Comparison of ENCODE assay signal across 8 cellular contexts in genomic region chr16:30063893-30064745, GRCh38. TPM values are rescaled to one million over a fixed set of nuclear protein-coding genes. Genes with fewer than 3 reads are reported as not detected.
DNase-seq lines count a peak whose midpoint lies in the region; ATAC-seq and TF ChIP-seq lines count a peak whose summit lies in the region.

No MANE protein-coding gene starts in this region.

- H3K36me3 Mint-ChIP-seq in CD4-positive, CD25-positive, alpha-beta regulatory T cell: peaks cover 7% of the 10 kb centered on the region
- peaks cover 21% of the 10 kb centered on the region for H3K36me3 Mint-ChIP-seq in chondrocyte (ENCODE audit: low read depth)

- peak overlapping the region; percentile 88 for H3K4me3 ChIP-seq in CD4-positive, CD25-positive, alpha-beta regulatory T cell (ENCODE audit: low read depth, low read length)
- peak overlapping the region; percentile 55 to 98 for H3K4me3 ChIP-seq in left lung

- H3K9me3 Mint-ChIP-seq in CD4-positive, CD25-positive, alpha-beta regulatory T cell: no peaks in the 10 kb centered on the region
- H3K9me3 Mint-ChIP-seq in chondrocyte (ENCODE audit: low read depth): no peaks in the 10 kb centered on the region

- peaks cover 8% of the 10 kb centered on the region for H3K27me3 Mint-ChIP-seq in CD4-positive, CD25-positive, alpha-beta regulatory T cell
- no peaks in the 10 kb centered on the region for H3K27me3 Mint-ChIP-seq in chondrocyte (ENCODE audit: low read depth)

- peak overlapping the region; percentile 93 for H3K27ac ChIP-seq in CD4-positive, CD25-positive, alpha-beta regulatory T cell (ENCODE audit: insufficient read depth, low read length, poor library complexity, severe bottlenecking)
- peak overlapping the region; percentile 98 to 99 for H3K27ac ChIP-seq in left lung

- no peaks in the 10 kb centered on the region for H3K27me3 ChIP-seq in CD4-positive, CD25-positive, alpha-beta regulatory T cell (ENCODE audit: control insufficient read depth, insufficient read depth, low read length)
- no peaks in the 10 kb centered on the region for H3K27me3 ChIP-seq in left lung

- peaks cover 19% of the 10 kb centered on the region for H3K36me3 ChIP-seq in CD4-positive, CD25-positive, alpha-beta regulatory T cell (ENCODE audit: control insufficient read depth, insufficient read depth, low read length)
- peaks cover 0 to 26% of the 10 kb centered on the region in 2 donors for H3K36me3 ChIP-seq in left lung

- peaks cover 7 to 37% (median 19%) of the 10 kb centered on the region in 4 donors for H3K4me1 Mint-ChIP-seq in CD4-positive, CD25-positive, alpha-beta regulatory T cell
- H3K4me1 Mint-ChIP-seq in chondrocyte (ENCODE audit: low read depth): peaks cover 36% of the 10 kb centered on the region

- peak overlapping the region; percentile 96 to 100 (median 100) for H3K4me3 Mint-ChIP-seq in CD4-positive, CD25-positive, alpha-beta regulatory T cell
- peak overlapping the region; percentile 93 for H3K4me3 Mint-ChIP-seq in chondrocyte (ENCODE audit: unreplicated experiment)

- ATAC-seq in CD4-positive, CD25-positive, alpha-beta regulatory T cell (ENCODE audit: low read depth in 2 of 2): peak; percentile 25 to 30
- ATAC-seq in GM21526 (IDR thresholded peaks at IDR 0.05; ENCODE audit: low FRiP score, unreplicated experiment): peak; percentile 40
- ATAC-seq in activated CD4-positive, CD25-positive, alpha-beta regulatory T cell treated with anti-CD3 and anti-CD28 coated beads, Interleukin-2, amount 50 U/mL, for 24 hours: peak; percentile 23 to 29
- peak; percentile 58 for ATAC-seq in left lung

- intact Hi-C loops in left lung (cut with DNase I): no loop called here

- no peaks in the 10 kb centered on the region for H3K9me3 ChIP-seq in CD4-positive, CD25-positive, alpha-beta regulatory T cell (ENCODE audit: control insufficient read depth in 2 of 2, low read length in 2 of 2)
- H3K9me3 ChIP-seq in left lung: no peaks in the 10 kb centered on the region

- H3K4me1 ChIP-seq in CD4-positive, CD25-positive, alpha-beta regulatory T cell (ENCODE audit: control insufficient read depth, insufficient read depth, low read length, poor library complexity, severe bottlenecking): peaks cover 41% of the 10 kb centered on the region
- peaks cover 26 to 49% of the 10 kb centered on the region in 2 donors for H3K4me1 ChIP-seq in left lung

- peak; percentile 62 for TF ChIP-seq CTCF in chondrocyte (IDR thresholded peaks at IDR 0.05)
- TF ChIP-seq CTCF in left lung (IDR thresholded peaks at IDR 0.05): peak in 1 of 2 donors; percentile 15

- H3K27ac Mint-ChIP-seq in CD4-positive, CD25-positive, alpha-beta regulatory T cell: peak overlapping the region; percentile 96 to 99 (median 99)
- peak overlapping the region; percentile 98 for H3K27ac Mint-ChIP-seq in chondrocyte (ENCODE audit: unreplicated experiment)

- DNase-seq in CD4-positive, CD25-positive, alpha-beta regulatory T cell: peak; percentile 47 to 87 (median 75)
- peak; percentile 71 for DNase-seq in NCI-H2107 treated with DMSO at 0.1 percent for 48 hours (lab: John Stamatoyannopoulos, UW; ENCODE audit: unreplicated experiment)
- no peak for DNase-seq in chondrocyte (ENCODE audit: low spot score)
- DNase-seq in left lung: peak; percentile 87 to 88
- peak; percentile 60 for DNase-seq in stimulated activated CD4-positive, alpha-beta T cell treated with anti-CD3 and anti-CD28 coated beads, Interleukin-2, amount 100 ng/mL, for 4 hours (ENCODE audit: low read depth)
- DNase-seq in GM19240 (ENCODE audit: insufficient read length, low spot score): no peak

RNA-seq across cellular contexts. Expression of gene ALDOA, which starts 1.4 kb away (rescaled TPM):
- 430 TPM for total RNA-seq in CD4-positive, CD25-positive, alpha-beta regulatory T cell
- polyA plus RNA-seq in CD4-positive, CD25-positive, alpha-beta regulatory T cell: 1,000 to 10,000 TPM; 1,129 to 1,243 (median 1,151) TPM
- 865 to 1,101 TPM (median 1,094 TPM) in 3 replicates for total RNA-seq in chondrocyte
- total RNA-seq in left lung: 1,000 to 10,000 TPM in 1 of 2 donors, 100 to 1,000 TPM in 1; 710 to 1,105 TPM

RNA-seq across cellular contexts. Expression of gene PPP4C, which starts 11.7 kb away (rescaled TPM):
- 97.0 TPM for total RNA-seq in CD4-positive, CD25-positive, alpha-beta regulatory T cell
- polyA plus RNA-seq in CD4-positive, CD25-positive, alpha-beta regulatory T cell: 100 to 1,000 TPM; 232 to 289 (median 262) TPM
- total RNA-seq in chondrocyte: 81.0 to 90.3 TPM (median 84.7 TPM) in 3 replicates
- 10 to 100 TPM; 82.5 to 89.8 TPM for total RNA-seq in left lung

RNA-seq across cellular contexts. Expression of gene TBX6, which starts 27.6 kb away (rescaled TPM):
- total RNA-seq in CD4-positive, CD25-positive, alpha-beta regulatory T cell: 0.42 TPM
- polyA plus RNA-seq in CD4-positive, CD25-positive, alpha-beta regulatory T cell: under 1 TPM in 1 of 4 donors, not detected in 3; 0.29 TPM
- total RNA-seq in chondrocyte: 0.34 to 0.59 TPM (median 0.55 TPM) in 3 replicates
- 1 to 10 TPM; 1.6 TPM for total RNA-seq in left lung

RNA-seq across cellular contexts. Expression of gene YPEL3, which starts 31.9 kb away (rescaled TPM):
- total RNA-seq in CD4-positive, CD25-positive, alpha-beta regulatory T cell: 121 TPM
- 100 to 1,000 TPM; 245 to 319 (median 297) TPM for polyA plus RNA-seq in CD4-positive, CD25-positive, alpha-beta regulatory T cell
- 23.3 to 31.9 TPM (median 28.1 TPM) in 3 replicates for total RNA-seq in chondrocyte
- 10 to 100 TPM; 57.5 to 79.5 TPM for total RNA-seq in left lung

RNA-seq across cellular contexts. Expression of gene TLCD3B, which starts 33.0 kb away (rescaled TPM):
- total RNA-seq in CD4-positive, CD25-positive, alpha-beta regulatory T cell: not detected
- polyA plus RNA-seq in CD4-positive, CD25-positive, alpha-beta regulatory T cell: not detected
- total RNA-seq in chondrocyte (0.28 to 0.77 TPM (median 0.44 TPM) in 3 replicates), left lung (under 1 TPM in 1 of 2 donors, not detected in 1; 0.29 TPM)

Comparison
In these comparisons a context has a peak if more than half of its experiments do, and no peak if none do; other contexts are left out.
1. DNase-seq: peak in CD4-positive, CD25-positive, alpha-beta regulatory T cell (3 of 3), NCI-H2107 treated with DMSO at 0.1 percent for 48 hours (single experiment), left lung (2 of 2) and stimulated activated CD4-positive, alpha-beta T cell treated with anti-CD3 and anti-CD28 coated beads, Interleukin-2, amount 100 ng/mL, for 4 hours (single experiment); none in chondrocyte (single experiment) and GM19240 (single experiment).
2. Peak in every context shown above with its lines, with median percentiles within 50 percentile points of each other: ATAC-seq.